ENCODE assay signal across 1 cellular context in the genomic region with DNA sequence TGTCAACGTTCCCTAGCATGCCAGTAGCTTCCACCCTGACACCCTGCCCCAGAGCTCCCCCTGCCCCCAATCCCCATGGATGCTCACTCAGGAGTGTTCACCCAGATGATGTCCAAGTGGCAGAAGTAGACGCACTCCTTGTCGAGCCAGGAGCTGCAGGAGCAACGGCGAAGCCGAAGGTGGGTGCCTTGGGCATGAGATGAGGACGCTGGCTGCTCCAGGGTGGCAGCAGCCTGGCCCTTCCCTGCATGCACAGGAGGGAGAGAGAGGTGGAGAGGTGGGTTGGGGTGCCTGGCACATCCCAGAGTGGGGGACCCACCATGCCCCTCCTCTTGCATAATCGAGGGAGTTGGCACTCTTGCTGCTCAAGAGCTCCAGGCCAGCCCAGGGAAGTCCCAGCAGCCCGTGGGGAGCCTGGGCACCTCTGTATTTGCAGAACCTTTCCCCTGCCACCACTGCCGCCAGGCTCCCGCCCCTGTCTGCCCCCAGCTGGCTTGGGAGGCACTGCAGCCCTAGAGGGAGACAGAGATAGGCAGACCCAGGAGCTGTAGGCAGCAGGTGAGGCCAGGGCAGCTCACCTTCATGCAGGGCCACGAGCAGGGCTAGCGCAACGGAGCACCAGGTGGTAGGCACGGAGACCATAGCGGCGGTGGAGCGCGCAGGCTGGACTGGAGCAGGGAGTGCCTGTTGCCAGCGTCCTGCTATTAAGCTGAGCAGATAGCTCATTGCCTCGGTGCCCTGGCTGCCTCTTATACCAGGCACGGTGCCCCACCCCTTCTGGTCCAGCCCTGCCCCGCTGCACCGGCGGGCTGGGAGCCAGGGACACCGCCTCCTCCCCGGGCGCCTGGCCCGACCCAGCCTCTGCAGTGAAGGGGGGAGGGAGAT.
TF ChIP-seq lines count a peak whose summit lies in the region.

A gene (minus strand): TSS at position 724 of the 885 bp plus-strand sequence. CDS start 82 bp downstream, at position 642.

TF ChIP-seq in GM23338, 12 proteins besides CTCF, POLR2A, EP300 and RAD21:
- TF ChIP-seq, protein P1, sequence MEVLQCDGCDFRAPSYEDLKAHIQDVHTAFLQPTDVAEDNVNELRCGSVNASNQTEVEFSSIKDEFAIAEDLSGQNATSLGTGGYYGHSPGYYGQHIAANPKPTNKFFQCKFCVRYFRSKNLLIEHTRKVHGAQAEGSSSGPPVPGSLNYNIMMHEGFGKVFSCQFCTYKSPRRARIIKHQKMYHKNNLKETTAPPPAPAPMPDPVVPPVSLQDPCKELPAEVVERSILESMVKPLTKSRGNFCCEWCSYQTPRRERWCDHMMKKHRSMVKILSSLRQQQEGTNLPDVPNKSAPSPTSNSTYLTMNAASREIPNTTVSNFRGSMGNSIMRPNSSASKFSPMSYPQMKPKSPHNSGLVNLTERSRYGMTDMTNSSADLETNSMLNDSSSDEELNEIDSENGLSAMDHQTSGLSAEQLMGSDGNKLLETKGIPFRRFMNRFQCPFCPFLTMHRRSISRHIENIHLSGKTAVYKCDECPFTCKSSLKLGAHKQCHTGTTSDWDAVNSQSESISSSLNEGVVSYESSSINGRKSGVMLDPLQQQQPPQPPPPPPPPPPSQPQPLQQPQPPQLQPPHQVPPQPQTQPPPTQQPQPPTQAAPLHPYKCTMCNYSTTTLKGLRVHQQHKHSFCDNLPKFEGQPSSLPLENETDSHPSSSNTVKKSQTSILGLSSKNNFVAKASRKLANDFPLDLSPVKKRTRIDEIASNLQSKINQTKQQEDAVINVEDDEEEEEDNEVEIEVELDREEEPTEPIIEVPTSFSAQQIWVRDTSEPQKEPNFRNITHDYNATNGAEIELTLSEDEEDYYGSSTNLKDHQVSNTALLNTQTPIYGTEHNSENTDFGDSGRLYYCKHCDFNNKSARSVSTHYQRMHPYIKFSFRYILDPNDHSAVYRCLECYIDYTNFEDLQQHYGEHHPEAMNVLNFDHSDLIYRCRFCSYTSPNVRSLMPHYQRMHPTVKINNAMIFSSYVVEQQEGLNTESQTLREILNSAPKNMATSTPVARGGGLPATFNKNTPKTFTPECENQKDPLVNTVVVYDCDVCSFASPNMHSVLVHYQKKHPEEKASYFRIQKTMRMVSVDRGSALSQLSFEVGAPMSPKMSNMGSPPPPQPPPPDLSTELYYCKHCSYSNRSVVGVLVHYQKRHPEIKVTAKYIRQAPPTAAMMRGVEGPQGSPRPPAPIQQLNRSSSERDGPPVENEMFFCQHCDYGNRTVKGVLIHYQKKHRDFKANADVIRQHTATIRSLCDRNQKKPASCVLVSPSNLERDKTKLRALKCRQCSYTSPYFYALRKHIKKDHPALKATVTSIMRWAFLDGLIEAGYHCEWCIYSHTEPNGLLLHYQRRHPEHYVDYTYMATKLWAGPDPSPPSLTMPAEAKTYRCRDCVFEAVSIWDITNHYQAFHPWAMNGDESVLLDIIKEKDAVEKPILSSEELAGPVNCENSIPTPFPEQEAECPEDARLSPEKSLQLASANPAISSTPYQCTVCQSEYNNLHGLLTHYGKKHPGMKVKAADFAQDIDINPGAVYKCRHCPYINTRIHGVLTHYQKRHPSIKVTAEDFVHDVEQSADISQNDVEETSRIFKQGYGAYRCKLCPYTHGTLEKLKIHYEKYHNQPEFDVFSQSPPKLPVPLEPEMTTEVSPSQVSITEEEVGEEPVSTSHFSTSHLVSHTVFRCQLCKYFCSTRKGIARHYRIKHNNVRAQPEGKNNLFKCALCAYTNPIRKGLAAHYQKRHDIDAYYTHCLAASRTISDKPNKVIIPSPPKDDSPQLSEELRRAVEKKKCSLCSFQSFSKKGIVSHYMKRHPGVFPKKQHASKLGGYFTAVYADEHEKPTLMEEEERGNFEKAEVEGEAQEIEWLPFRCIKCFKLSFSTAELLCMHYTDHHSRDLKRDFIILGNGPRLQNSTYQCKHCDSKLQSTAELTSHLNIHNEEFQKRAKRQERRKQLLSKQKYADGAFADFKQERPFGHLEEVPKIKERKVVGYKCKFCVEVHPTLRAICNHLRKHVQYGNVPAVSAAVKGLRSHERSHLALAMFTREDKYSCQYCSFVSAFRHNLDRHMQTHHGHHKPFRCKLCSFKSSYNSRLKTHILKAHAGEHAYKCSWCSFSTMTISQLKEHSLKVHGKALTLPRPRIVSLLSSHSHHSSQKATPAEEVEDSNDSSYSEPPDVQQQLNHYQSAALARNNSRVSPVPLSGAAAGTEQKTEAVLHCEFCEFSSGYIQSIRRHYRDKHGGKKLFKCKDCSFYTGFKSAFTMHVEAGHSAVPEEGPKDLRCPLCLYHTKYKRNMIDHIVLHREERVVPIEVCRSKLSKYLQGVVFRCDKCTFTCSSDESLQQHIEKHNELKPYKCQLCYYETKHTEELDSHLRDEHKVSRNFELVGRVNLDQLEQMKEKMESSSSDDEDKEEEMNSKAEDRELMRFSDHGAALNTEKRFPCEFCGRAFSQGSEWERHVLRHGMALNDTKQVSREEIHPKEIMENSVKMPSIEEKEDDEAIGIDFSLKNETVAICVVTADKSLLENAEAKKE (CRISPR knock-in tag; IDR thresholded peaks at IDR 0.05): no peak
- TF ChIP-seq EZH2 (IDR thresholded peaks at IDR 0.05; ENCODE audit: low read depth, unreplicated experiment): no peak
- TF ChIP-seq, protein P2, sequence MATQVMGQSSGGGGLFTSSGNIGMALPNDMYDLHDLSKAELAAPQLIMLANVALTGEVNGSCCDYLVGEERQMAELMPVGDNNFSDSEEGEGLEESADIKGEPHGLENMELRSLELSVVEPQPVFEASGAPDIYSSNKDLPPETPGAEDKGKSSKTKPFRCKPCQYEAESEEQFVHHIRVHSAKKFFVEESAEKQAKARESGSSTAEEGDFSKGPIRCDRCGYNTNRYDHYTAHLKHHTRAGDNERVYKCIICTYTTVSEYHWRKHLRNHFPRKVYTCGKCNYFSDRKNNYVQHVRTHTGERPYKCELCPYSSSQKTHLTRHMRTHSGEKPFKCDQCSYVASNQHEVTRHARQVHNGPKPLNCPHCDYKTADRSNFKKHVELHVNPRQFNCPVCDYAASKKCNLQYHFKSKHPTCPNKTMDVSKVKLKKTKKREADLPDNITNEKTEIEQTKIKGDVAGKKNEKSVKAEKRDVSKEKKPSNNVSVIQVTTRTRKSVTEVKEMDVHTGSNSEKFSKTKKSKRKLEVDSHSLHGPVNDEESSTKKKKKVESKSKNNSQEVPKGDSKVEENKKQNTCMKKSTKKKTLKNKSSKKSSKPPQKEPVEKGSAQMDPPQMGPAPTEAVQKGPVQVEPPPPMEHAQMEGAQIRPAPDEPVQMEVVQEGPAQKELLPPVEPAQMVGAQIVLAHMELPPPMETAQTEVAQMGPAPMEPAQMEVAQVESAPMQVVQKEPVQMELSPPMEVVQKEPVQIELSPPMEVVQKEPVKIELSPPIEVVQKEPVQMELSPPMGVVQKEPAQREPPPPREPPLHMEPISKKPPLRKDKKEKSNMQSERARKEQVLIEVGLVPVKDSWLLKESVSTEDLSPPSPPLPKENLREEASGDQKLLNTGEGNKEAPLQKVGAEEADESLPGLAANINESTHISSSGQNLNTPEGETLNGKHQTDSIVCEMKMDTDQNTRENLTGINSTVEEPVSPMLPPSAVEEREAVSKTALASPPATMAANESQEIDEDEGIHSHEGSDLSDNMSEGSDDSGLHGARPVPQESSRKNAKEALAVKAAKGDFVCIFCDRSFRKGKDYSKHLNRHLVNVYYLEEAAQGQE (IDR thresholded peaks at IDR 0.05; ENCODE audit: unreplicated experiment): no peak
